8 cellular contexts compared by ENCODE assay signal in genomic region chr15:75647370-75648155, GRCh38. TPM values are rescaled to one million over a fixed set of nuclear protein-coding genes. Genes with fewer than 3 reads are reported as not detected.
DNase-seq lines count a peak whose midpoint lies in the region; ATAC-seq lines count a peak whose summit lies in the region.

TSS of gene SNX33 (plus strand) at chr15:75647912. CDS start at chr15:75649103, 1,191 bp downstream.

- H3K9me3 Mint-ChIP-seq in activated naive CD4-positive, alpha-beta T cell treated with anti-CD3 and anti-CD28 coated beads, Interleukin-2, amount 50 U/mL, for 72 hours: no peaks in the 10 kb centered on the region

- no peaks in the 10 kb centered on the region for H3K9me3 ChIP-seq in SJSA1 (replicated peaks)
- no peaks in the 10 kb centered on the region for H3K9me3 ChIP-seq in neuron (ENCODE audit: low read length)

- DNase-seq in COLO668 (lab: John Stamatoyannopoulos, UW; ENCODE audit: unreplicated experiment) (peak; percentile 80), SJSA1 (ENCODE audit: low read depth in 1 of 2, low spot score in 2 of 2) (peak; percentile 77 to 80), globus pallidus (ENCODE audit: low spot score) (peak; percentile 54)
- peak; percentile 56 to 79 for DNase-seq in activated naive CD4-positive, alpha-beta T cell treated with anti-CD3 and anti-CD28 coated beads, Interleukin-2, amount 50 U/mL, for 72 hours (ENCODE audit: low spot score in 2 of 2)

- H3K27ac ChIP-seq in SJSA1: peak within 1 kb of the TSS; percentile 49
- H3K27ac ChIP-seq in temporal lobe (ENCODE audit: low read depth, low read length): peak within 1 kb of the TSS; percentile 83

- H3K4me3 ChIP-seq in SJSA1: peak within 1 kb of the TSS; percentile 88
- H3K4me3 ChIP-seq in neuron (ENCODE audit: low read length): peak within 1 kb of the TSS; percentile 93

- H3K36me3 ChIP-seq in SJSA1 (peaks cover 35% of the 10 kb centered on the region), neuron (ENCODE audit: insufficient read depth, low read length) (peaks cover 20% of the 10 kb centered on the region)

- ATAC-seq in HG02798 (IDR thresholded peaks at IDR 0.05; ENCODE audit: poor library complexity, unreplicated experiment) (peak; percentile 53), GM18868 (IDR thresholded peaks at IDR 0.05; ENCODE audit: unreplicated experiment) (no peak)
- ATAC-seq in activated naive CD4-positive, alpha-beta T cell treated with anti-CD3 and anti-CD28 coated beads, Interleukin-2, amount 50 U/mL, for 72 hours: peak; percentile 75 to 80

- no peaks in the 10 kb centered on the region for H3K36me3 Mint-ChIP-seq in activated naive CD4-positive, alpha-beta T cell treated with anti-CD3 and anti-CD28 coated beads, Interleukin-2, amount 50 U/mL, for 72 hours

- H3K27ac Mint-ChIP-seq in activated naive CD4-positive, alpha-beta T cell treated with anti-CD3 and anti-CD28 coated beads, Interleukin-2, amount 50 U/mL, for 72 hours: peak within 1 kb of the TSS; percentile 36 to 82

- peak within 1 kb of the TSS; percentile 93 for H2AFZ ChIP-seq in neuron (ENCODE audit: low read depth, low read length)

- H3K4me1 ChIP-seq in SJSA1 (replicated peaks): peaks cover 44% of the 10 kb centered on the region
- peaks cover 50% of the 10 kb centered on the region for H3K4me1 ChIP-seq in neuron (ENCODE audit: insufficient read depth, low read length)

- H3K27me3 ChIP-seq in SJSA1 (replicated peaks) (no peaks in the 10 kb centered on the region), neuron (ENCODE audit: insufficient read depth, low read length) (no peaks in the 10 kb centered on the region)

RNA-seq across cellular contexts. Expression of gene SNX33, which starts in this region (rescaled TPM):
- 4.8 and 6.1 TPM in 2 replicates for total RNA-seq in SJSA1 (2014; rRNA removed; shearing (Covaris generic))
- total RNA-seq in activated naive CD4-positive, alpha-beta T cell treated with anti-CD3 and anti-CD28 coated beads, Interleukin-2, amount 50 U/mL, for 72 hours: 1 to 10 TPM; 3.1 to 4.0 TPM
- total RNA-seq in temporal lobe: 1.7 TPM
